8 cellular contexts compared by ENCODE assay signal in the genomic region with DNA sequence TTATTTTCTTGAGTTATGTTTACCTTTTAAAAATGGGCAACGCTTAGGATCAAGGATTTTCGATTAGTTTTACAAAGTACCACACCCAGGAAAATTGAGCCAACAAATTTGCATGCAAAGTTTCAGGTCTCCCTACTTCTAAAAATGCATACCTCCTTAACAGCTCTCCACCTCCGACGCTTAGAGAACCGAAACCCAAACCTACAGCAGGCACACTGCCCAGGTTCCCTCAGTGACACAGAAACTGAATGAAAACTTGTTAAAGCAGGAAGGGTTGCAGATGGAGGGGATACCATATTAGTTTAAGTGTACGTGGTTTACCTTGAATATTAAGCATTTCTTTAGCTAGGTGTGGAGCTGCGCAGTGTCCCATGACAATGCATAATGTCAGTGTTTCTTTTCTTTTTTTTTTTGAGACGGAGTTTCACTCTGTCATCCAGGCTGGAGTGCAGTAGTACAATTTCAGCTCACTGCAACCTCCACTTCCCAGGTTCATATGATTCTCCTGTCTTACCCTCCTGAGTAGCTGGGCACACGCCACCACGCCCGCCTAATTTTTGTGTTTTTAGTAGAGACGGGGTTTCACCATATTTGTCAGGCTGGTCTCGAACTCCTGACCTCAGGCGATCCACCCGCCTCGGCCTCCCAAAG. TPM values are rescaled to one million over a fixed set of nuclear protein-coding genes. Genes with fewer than 3 reads are reported as not detected.
DNase-seq lines count a peak whose midpoint lies in the region; ATAC-seq and TF ChIP-seq lines count a peak whose summit lies in the region.

No MANE protein-coding gene starts in this region.

- peaks cover 47% of the 10 kb centered on the region for H3K4me1 Mint-ChIP-seq in activated naive CD4-positive, alpha-beta T cell treated with anti-CD3 and anti-CD28 coated beads for 36 hours (ENCODE audit: low read depth)
- peaks cover 58% of the 10 kb centered on the region for H3K4me1 Mint-ChIP-seq in WTC11

- DNase-seq in activated naive CD4-positive, alpha-beta T cell treated with anti-CD3 and anti-CD28 coated beads for 36 hours, result peak; percentile 23
- no peak for DNase-seq in activated naive CD4-positive, alpha-beta T cell treated with anti-CD3 and anti-CD28 coated beads, Interleukin-2, amount 50 U/mL, for 72 hours (ENCODE audit: low spot score in 2 of 2)
- DNase-seq in WTC11 (ENCODE audit: low spot score), result peak; percentile 17
- DNase-seq in stimulated activated CD4-positive, alpha-beta T cell treated with anti-CD3 and anti-CD28 coated beads, Interleukin-2, amount 100 ng/mL, for 24 hours, result peak; percentile 19 to 40
- DNase-seq in GDM1 (lab: John Stamatoyannopoulos, UW), result no peak
- no peak for DNase-seq in kidney glomerular epithelial cell (lab: John Stamatoyannopoulos, UW)
- DNase-seq in ACHN, result no peak

- in situ Hi-C loops in ACHN (cut with HindIII; ENCODE audit: low pct_ligation_motif_present, low pct_unique_long_range_greater_than_20kb, low sequenced_read_pairs), result no loop called here

- peak overlapping the region; percentile 13 for H3K27ac Mint-ChIP-seq in activated naive CD4-positive, alpha-beta T cell treated with anti-CD3 and anti-CD28 coated beads for 36 hours
- peak overlapping the region in 1 of 2 donors; percentile 95 for H3K27ac Mint-ChIP-seq in activated naive CD4-positive, alpha-beta T cell treated with anti-CD3 and anti-CD28 coated beads, Interleukin-2, amount 50 U/mL, for 72 hours
- H3K27ac Mint-ChIP-seq in WTC11, result peak overlapping the region; percentile 99

- POLR2A ChIA-PET in WTC11 (lab: Charles Lee), result interaction anchor here (0.7 to 0.8 kb wide), 2 partner anchors 53 to 300 kb away, joined by 3 read pairs; no protein-coding TSS in a partner anchor

- H3K36me3 Mint-ChIP-seq in activated naive CD4-positive, alpha-beta T cell treated with anti-CD3 and anti-CD28 coated beads for 36 hours (ENCODE audit: low read depth), result peaks cover 13% of the 10 kb centered on the region
- peaks cover 7 to 11% of the 10 kb centered on the region in 2 donors for H3K36me3 Mint-ChIP-seq in activated naive CD4-positive, alpha-beta T cell treated with anti-CD3 and anti-CD28 coated beads, Interleukin-2, amount 50 U/mL, for 72 hours
- peaks cover 3% of the 10 kb centered on the region; the same call in 1 of the 2 replicates for H3K36me3 Mint-ChIP-seq in WTC11

- TF ChIP-seq CTCF in WTC11 (IDR thresholded peaks at IDR 0.05), result no peak

- no peaks in the 10 kb centered on the region for H3K9me3 Mint-ChIP-seq in activated naive CD4-positive, alpha-beta T cell treated with anti-CD3 and anti-CD28 coated beads for 36 hours
- H3K9me3 Mint-ChIP-seq in activated naive CD4-positive, alpha-beta T cell treated with anti-CD3 and anti-CD28 coated beads, Interleukin-2, amount 50 U/mL, for 72 hours, result no peaks in the 10 kb centered on the region
- H3K9me3 Mint-ChIP-seq in WTC11, result no peaks in the 10 kb centered on the region

- no peak for ATAC-seq in activated naive CD4-positive, alpha-beta T cell treated with anti-CD3 and anti-CD28 coated beads, Interleukin-2, amount 50 U/mL, for 72 hours
- ATAC-seq in HG03066 (IDR thresholded peaks at IDR 0.05; ENCODE audit: low read depth, unreplicated experiment) (peak; percentile 72), WTC11 (no peak)

- CTCF ChIA-PET in activated naive CD4-positive, alpha-beta T cell treated with anti-CD3 and anti-CD28 coated beads for 36 hours (lab: Charles Lee), result interaction anchor here (1.9 to 3.7 kb wide), 2 partner anchors 22 to 93 kb away, joined by 6 to 33 read pairs; no protein-coding TSS in a partner anchor
- CTCF ChIA-PET in WTC11 (lab: Charles Lee), result interaction anchor here (1.2 to 3.7 kb wide), 2 partner anchors 94 to 127 kb away, joined by 5 to 17 read pairs; a partner anchor contains a TSS

- H3K4me3 Mint-ChIP-seq in activated naive CD4-positive, alpha-beta T cell treated with anti-CD3 and anti-CD28 coated beads for 36 hours, result peak overlapping the region; percentile 11
- H3K4me3 Mint-ChIP-seq in WTC11, result peak overlapping the region; percentile 48

- no peaks in the 10 kb centered on the region for H3K27me3 Mint-ChIP-seq in activated naive CD4-positive, alpha-beta T cell treated with anti-CD3 and anti-CD28 coated beads for 36 hours (ENCODE audit: low read depth)
- no peaks in the 10 kb centered on the region for H3K27me3 Mint-ChIP-seq in WTC11 (ENCODE audit: low read depth)

- intact Hi-C loops in activated naive CD4-positive, alpha-beta T cell treated with anti-CD3 and anti-CD28 coated beads for 36 hours (cut with micrococcal nuclease), result no loop called here

TF ChIP-seq in WTC11, 78 proteins besides CTCF, POLR2A, EP300 and RAD21 (continues in another document):
- TF ChIP-seq, protein P1, sequence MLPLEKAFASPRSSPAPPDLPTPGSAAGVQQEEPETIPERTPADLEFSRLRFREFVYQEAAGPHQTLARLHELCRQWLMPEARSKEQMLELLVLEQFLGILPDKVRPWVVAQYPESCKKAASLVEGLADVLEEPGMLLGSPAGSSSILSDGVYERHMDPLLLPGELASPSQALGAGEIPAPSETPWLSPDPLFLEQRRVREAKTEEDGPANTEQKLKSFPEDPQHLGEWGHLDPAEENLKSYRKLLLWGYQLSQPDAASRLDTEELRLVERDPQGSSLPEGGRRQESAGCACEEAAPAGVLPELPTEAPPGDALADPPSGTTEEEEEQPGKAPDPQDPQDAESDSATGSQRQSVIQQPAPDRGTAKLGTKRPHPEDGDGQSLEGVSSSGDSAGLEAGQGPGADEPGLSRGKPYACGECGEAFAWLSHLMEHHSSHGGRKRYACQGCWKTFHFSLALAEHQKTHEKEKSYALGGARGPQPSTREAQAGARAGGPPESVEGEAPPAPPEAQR (CRISPR knock-in tag; IDR thresholded peaks at IDR 0.05), result no peak
- TF ChIP-seq ZNF219 (CRISPR knock-in tag; IDR thresholded peaks at IDR 0.05; ENCODE audit: borderline replicate concordance) (no peak), SMAD4 (CRISPR knock-in tag; IDR thresholded peaks at IDR 0.05) (no peak), ZNF263 (CRISPR knock-in tag; IDR thresholded peaks at IDR 0.05; ENCODE audit: low read depth) (no peak), SOX15 (CRISPR knock-in tag; IDR thresholded peaks at IDR 0.05) (no peak), SP1 (CRISPR knock-in tag; conservative IDR thresholded peaks at IDR 0.05) (no peak), OVOL2 (CRISPR knock-in tag; IDR thresholded peaks at IDR 0.05; ENCODE audit: borderline replicate concordance) (no peak)
- TF ChIP-seq, protein P2, sequence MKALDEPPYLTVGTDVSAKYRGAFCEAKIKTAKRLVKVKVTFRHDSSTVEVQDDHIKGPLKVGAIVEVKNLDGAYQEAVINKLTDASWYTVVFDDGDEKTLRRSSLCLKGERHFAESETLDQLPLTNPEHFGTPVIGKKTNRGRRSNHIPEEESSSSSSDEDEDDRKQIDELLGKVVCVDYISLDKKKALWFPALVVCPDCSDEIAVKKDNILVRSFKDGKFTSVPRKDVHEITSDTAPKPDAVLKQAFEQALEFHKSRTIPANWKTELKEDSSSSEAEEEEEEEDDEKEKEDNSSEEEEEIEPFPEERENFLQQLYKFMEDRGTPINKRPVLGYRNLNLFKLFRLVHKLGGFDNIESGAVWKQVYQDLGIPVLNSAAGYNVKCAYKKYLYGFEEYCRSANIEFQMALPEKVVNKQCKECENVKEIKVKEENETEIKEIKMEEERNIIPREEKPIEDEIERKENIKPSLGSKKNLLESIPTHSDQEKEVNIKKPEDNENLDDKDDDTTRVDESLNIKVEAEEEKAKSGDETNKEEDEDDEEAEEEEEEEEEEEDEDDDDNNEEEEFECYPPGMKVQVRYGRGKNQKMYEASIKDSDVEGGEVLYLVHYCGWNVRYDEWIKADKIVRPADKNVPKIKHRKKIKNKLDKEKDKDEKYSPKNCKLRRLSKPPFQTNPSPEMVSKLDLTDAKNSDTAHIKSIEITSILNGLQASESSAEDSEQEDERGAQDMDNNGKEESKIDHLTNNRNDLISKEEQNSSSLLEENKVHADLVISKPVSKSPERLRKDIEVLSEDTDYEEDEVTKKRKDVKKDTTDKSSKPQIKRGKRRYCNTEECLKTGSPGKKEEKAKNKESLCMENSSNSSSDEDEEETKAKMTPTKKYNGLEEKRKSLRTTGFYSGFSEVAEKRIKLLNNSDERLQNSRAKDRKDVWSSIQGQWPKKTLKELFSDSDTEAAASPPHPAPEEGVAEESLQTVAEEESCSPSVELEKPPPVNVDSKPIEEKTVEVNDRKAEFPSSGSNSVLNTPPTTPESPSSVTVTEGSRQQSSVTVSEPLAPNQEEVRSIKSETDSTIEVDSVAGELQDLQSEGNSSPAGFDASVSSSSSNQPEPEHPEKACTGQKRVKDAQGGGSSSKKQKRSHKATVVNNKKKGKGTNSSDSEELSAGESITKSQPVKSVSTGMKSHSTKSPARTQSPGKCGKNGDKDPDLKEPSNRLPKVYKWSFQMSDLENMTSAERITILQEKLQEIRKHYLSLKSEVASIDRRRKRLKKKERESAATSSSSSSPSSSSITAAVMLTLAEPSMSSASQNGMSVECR (CRISPR knock-in tag; IDR thresholded peaks at IDR 0.05; ENCODE audit: borderline replicate concordance), result no peak
- TF ChIP-seq, protein P3, sequence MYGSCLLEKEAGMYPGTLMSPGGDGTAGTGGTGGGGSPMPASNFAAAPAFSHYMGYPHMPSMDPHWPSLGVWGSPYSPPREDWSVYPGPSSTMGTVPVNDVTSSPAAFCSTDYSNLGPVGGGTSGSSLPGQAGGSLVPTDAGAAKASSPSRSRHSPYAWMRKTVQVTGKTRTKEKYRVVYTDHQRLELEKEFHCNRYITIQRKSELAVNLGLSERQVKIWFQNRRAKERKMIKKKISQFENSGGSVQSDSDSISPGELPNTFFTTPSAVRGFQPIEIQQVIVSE (CRISPR knock-in tag; IDR thresholded peaks at IDR 0.05; ENCODE audit: borderline replicate concordance), result no peak
- TF ChIP-seq, protein P4, sequence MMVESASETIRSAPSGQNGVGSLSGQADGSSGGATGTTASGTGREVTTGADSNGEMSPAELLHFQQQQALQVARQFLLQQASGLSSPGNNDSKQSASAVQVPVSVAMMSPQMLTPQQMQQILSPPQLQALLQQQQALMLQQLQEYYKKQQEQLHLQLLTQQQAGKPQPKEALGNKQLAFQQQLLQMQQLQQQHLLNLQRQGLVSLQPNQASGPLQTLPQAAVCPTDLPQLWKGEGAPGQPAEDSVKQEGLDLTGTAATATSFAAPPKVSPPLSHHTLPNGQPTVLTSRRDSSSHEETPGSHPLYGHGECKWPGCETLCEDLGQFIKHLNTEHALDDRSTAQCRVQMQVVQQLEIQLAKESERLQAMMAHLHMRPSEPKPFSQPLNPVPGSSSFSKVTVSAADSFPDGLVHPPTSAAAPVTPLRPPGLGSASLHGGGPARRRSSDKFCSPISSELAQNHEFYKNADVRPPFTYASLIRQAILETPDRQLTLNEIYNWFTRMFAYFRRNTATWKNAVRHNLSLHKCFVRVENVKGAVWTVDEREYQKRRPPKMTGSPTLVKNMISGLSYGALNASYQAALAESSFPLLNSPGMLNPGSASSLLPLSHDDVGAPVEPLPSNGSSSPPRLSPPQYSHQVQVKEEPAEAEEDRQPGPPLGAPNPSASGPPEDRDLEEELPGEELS (CRISPR knock-in tag; IDR thresholded peaks at IDR 0.05), result no peak

RNA-seq across cellular contexts. Expression of a gene that starts 1.6 kb away (rescaled TPM):
- total RNA-seq in activated naive CD4-positive, alpha-beta T cell treated with anti-CD3 and anti-CD28 coated beads for 36 hours, result 100 to 1,000 TPM; 397 to 400 TPM
- total RNA-seq in activated naive CD4-positive, alpha-beta T cell treated with anti-CD3 and anti-CD28 coated beads, Interleukin-2, amount 50 U/mL, for 72 hours, result 100 to 1,000 TPM; 231 to 304 TPM
- 255 to 258 TPM (median 258 TPM) in 3 replicates for total RNA-seq in WTC11 (2021)

Comparison
In these comparisons a context has a peak if more than half of its experiments do, and no peak if none do; other contexts are left out.
1. DNase-seq: peak in activated naive CD4-positive, alpha-beta T cell treated with anti-CD3 and anti-CD28 coated beads for 36 hours (single experiment), WTC11 (single experiment) and stimulated activated CD4-positive, alpha-beta T cell treated with anti-CD3 and anti-CD28 coated beads, Interleukin-2, amount 100 ng/mL, for 24 hours (2 of 2); none in activated naive CD4-positive, alpha-beta T cell treated with anti-CD3 and anti-CD28 coated beads, Interleukin-2, amount 50 U/mL, for 72 hours (0 of 2), GDM1 (single experiment), kidney glomerular epithelial cell (single experiment) and ACHN (single experiment).